ENCODE assay signal across 6 cellular contexts in genomic region chr6:111709201-111709600, GRCh38.
"Had no signal": no experiment of that assay in that cellular context is flagged by ENCODE, and none has a peak within 500 bp of the region (broad histone marks: within the 10 kb centered on the region; RNA-seq: fewer than 3 reads in every experiment).

No MANE protein-coding gene starts in this region.

- H3K27me3 ChIP-seq: esophagus muscularis mucosa, stomach had no signal

- H3K9me3 Mint-ChIP-seq: nephron progenitor cell had no signal

- H3K9me3 ChIP-seq: esophagus muscularis mucosa, SK-N-SH, stomach, thoracic aorta had no signal

- H3K27ac Mint-ChIP-seq: nephron progenitor cell had no signal

- H3K36me3 ChIP-seq: thoracic aorta had no signal

- H3K4me3 Mint-ChIP-seq: nephron progenitor cell had no signal

- H3K27ac ChIP-seq: esophagus muscularis mucosa, thoracic aorta had no signal

- H3K4me3 ChIP-seq: lung, stomach, thoracic aorta had no signal
